Comparison of ENCODE assay signal across 8 cellular contexts in the genomic region with DNA sequence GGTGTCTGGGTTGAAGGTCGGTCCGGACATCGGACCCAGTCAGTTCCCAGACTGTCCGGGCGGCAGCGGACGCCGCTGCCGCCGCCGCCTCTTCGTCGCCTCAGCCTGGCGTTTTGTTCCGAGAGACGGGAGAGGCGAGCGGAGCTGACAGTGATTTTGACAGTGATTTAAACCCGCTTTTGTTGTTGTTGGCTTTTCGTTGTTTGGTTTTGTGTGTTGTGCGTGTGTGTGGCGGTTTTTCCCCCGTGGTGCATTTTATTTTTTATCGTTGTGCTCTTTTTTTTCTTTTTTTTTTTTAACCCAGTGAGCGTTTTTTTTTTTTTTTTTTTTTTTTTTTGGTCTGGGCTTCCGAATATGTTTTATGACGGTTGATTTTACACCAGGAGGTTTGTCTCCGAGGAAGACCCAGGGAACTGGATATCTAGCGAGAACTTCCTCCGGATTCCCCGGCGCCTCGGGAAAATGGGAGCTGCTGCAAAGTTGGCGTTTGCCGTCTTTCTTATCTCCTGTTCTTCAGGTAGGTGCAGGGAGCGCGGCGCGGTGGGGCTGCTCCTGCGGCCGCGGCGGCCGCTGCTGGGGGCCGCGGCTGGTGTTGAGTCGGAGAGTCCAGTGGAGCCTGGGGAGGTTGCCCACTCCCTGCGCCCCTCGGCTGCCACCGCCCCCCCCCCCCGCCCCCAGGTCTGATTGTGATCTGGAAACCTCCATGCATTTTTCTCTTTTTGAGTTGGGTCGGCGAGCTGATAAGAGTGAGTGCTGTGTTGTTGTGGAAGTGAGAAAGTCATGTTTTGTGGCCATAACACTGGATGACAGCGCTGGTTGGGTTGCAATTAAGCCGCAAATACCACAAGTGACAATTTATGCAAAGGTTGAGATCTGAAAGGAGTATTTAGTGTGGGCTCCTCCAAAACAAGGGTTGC. TPM values are rescaled to one million over a fixed set of nuclear protein-coding genes. Genes with fewer than 3 reads are reported as not detected.
DNase-seq lines count a peak whose midpoint lies in the region; ATAC-seq and TF ChIP-seq lines count a peak whose summit lies in the region.

A gene (plus strand): TSS at position 339 of the 917 bp plus-strand sequence. CDS start 124 bp downstream, at position 463.

- H3K4me1 ChIP-seq in esophagus (ENCODE audit: control insufficient read depth in 2 of 2, insufficient read depth in 2 of 2, low read length in 1 of 2) (no peaks in the 10 kb centered on the region), mucosa of stomach (ENCODE audit: control insufficient read depth, insufficient read depth, low read length) (peaks cover 9% of the 10 kb centered on the region)

- H3K27me3 ChIP-seq in AG04450 (ENCODE audit: control insufficient read depth, insufficient read depth, low read length) = no peaks in the 10 kb centered on the region
- H3K27me3 ChIP-seq in esophagus (ENCODE audit: control insufficient read depth in 1 of 2, insufficient read depth in 2 of 2, low read length in 2 of 2) = no peaks in the 10 kb centered on the region
- H3K27me3 ChIP-seq in mucosa of stomach (ENCODE audit: control insufficient read depth, insufficient read depth, low read length) = no peaks in the 10 kb centered on the region

- POLR2A ChIA-PET in AG04450 (lab: Yijun Ruan, JAX) = interaction anchor here (0.6 to 0.7 kb wide), 3 partner anchors 34 to 353 kb away, joined by 6 to 8 read pairs (median 7); no protein-coding TSS in a partner anchor

- CTCF ChIA-PET in AG04450 (lab: Charles Lee) = interaction anchor here (0.6 to 1.0 kb wide), 2 partner anchors 465 to 631 kb away, joined by 3 read pairs; no protein-coding TSS in a partner anchor

- H3K36me3 ChIP-seq in esophagus (ENCODE audit: control insufficient read depth in 2 of 2, insufficient read depth in 2 of 2, low read length in 1 of 2) = no peaks in the 10 kb centered on the region
- no peaks in the 10 kb centered on the region for H3K36me3 ChIP-seq in mucosa of stomach (ENCODE audit: control insufficient read depth, insufficient read depth, low read length)

- H3K9me3 ChIP-seq in AG04450 (ENCODE audit: control insufficient read depth, insufficient read depth, low read length) (no peaks in the 10 kb centered on the region; the same call in 1 of the 2 replicates), esophagus (ENCODE audit: control insufficient read depth in 2 of 2, insufficient read depth in 1 of 2, low read depth in 1 of 2, low read length in 1 of 2) (no peaks in the 10 kb centered on the region), mucosa of stomach (ENCODE audit: control insufficient read depth, low read length) (no peaks in the 10 kb centered on the region)

- ATAC-seq in GM18861 (IDR thresholded peaks at IDR 0.05; ENCODE audit: unreplicated experiment) = peak; percentile 54
- ATAC-seq in HG03064 (IDR thresholded peaks at IDR 0.05; ENCODE audit: low read depth, unreplicated experiment) = peak; percentile 43

- no peak for TF ChIP-seq CTCF in AG04450 (IDR thresholded peaks at IDR 0.05; ENCODE audit: low read depth, low read length)

- WGBS in esophagus, 2 donors = 0 to 1% methylated on average over 53 of the region's 55 CpGs

- H3K4me3 ChIP-seq in AG04450 (ENCODE audit: low read depth, low read length) (peak within 1 kb of the TSS; percentile 76), esophagus (ENCODE audit: low read depth in 1 of 2, low read length in 2 of 2) (peak within 1 kb of the TSS; percentile 79 to 85), mucosa of stomach (ENCODE audit: low read length) (peak within 1 kb of the TSS; percentile 43)

- H3K9ac ChIP-seq in mucosa of stomach (ENCODE audit: low read length) = peak within 1 kb of the TSS; percentile 88

- no peak for DNase-seq in AG04450 (ENCODE audit: low read depth, low spot score)
- peak; percentile 53 for DNase-seq in NCI-H446 treated with DMSO at 0.1 percent for 48 hours (lab: John Stamatoyannopoulos, UW)
- DNase-seq in activated T-cell treated with anti-CD3 and anti-CD28 coated beads for 1 hour (ENCODE audit: low read depth) = peak; percentile 14
- DNase-seq in stimulated activated naive CD4-positive, alpha-beta T cell treated with Interleukin-2 at 50 U/mL for 16 hours (lab: John Stamatoyannopoulos, UW) = peak; percentile 39

- H3K27ac ChIP-seq in AG04450 (ENCODE audit: low read depth, low read length) (peak within 1 kb of the TSS; percentile 96), esophagus (ENCODE audit: low read depth in 2 of 2, low read length in 1 of 2) (peak within 1 kb of the TSS; percentile 98)

RNA-seq across cellular contexts. Expression of the gene that starts here (rescaled TPM):
- polyA plus RNA-seq in AG04450 (2011; rRNA removed) (3.3 and 5.1 TPM in 2 replicates), esophagus (1 to 10 TPM; 6.2 to 6.3 TPM)
- 8.0 and 14.6 TPM in 2 replicates for polyA minus RNA-seq in AG04450 (2011; rRNA and poly(A)+ RNA removed)
